Comparison of ENCODE assay signal across 9 cellular contexts in genomic region chr15:55197719-55198118, GRCh38. TPM values are rescaled to one million over a fixed set of nuclear protein-coding genes. Genes with fewer than 3 reads are reported as not detected.
A peak's percentile ranks its signal among the peaks of the same experiment; 100 is the strongest.
DNase-seq lines count a peak whose midpoint lies in the region; ATAC-seq and TF ChIP-seq lines count a peak whose summit lies in the region.
"Had no signal": no experiment of that assay in that cellular context is flagged by ENCODE, and none has a peak within 500 bp of the region (broad histone marks: within the 10 kb centered on the region; RNA-seq: fewer than 3 reads in every experiment).

No MANE protein-coding gene starts in this region.

- H3K27ac ChIP-seq in C4-2B (peak overlapping the region; percentile 92; the same call in 1 of the 2 replicates), OCI-LY7 (ENCODE audit: low read depth, low read length, poor library complexity, severe bottlenecking) (peak overlapping the region; percentile 96), esophagus squamous epithelium (peak overlapping the region; percentile 83 to 96 (median 94)), trophoblast cell (ENCODE audit: low read depth, low read length) (no peak overlapping the region)

- no peak overlapping the region for H2BK12ac ChIP-seq in trophoblast cell (ENCODE audit: low read length)

- no TSS peak for BruUV-seq in OCI-LY7 (replicated peaks; lab: Mats Ljungman, UMichigan)

- H2BK120ac ChIP-seq in trophoblast cell (ENCODE audit: insufficient read depth, low read length, poor library complexity) = no peak overlapping the region

- no peak overlapping the region for H4K8ac ChIP-seq in trophoblast cell (ENCODE audit: low read depth, low read length)

- H3K4me2 ChIP-seq in OCI-LY7 (ENCODE audit: low read length) = peak overlapping the region; percentile 91
- H3K4me2 ChIP-seq in trophoblast cell (ENCODE audit: low read length) = peak overlapping the region; percentile 97

- no peak overlapping the region for H3K9ac ChIP-seq in trophoblast cell (ENCODE audit: low read length)

- H2AFZ ChIP-seq in OCI-LY7 (ENCODE audit: low read length) (peak overlapping the region; percentile 98), trophoblast cell (ENCODE audit: insufficient read depth, low read length, poor library complexity) (no peak overlapping the region)

- H2AK5ac ChIP-seq in trophoblast cell (ENCODE audit: low read length) = no peak overlapping the region

- peaks cover 31% of the 10 kb centered on the region for H4K20me1 ChIP-seq in OCI-LY7 (ENCODE audit: insufficient read depth, low read length)

- H2BK5ac ChIP-seq in trophoblast cell (ENCODE audit: low read depth, low read length, poor library complexity) = no peak overlapping the region

- peaks cover 21% of the 10 kb centered on the region for H3K36me3 Mint-ChIP-seq in activated T-helper 17 cell treated with anti-CD3 and anti-CD28 coated beads, Interleukin-2, amount 50 U/mL, for 72 hours (ENCODE audit: low read depth)

- H3K4me1 Mint-ChIP-seq in activated T-helper 17 cell treated with anti-CD3 and anti-CD28 coated beads, Interleukin-2, amount 50 U/mL, for 72 hours = peaks cover 17% of the 10 kb centered on the region

- no peak for TF ChIP-seq POLR2A in esophagus squamous epithelium (IDR thresholded peaks at IDR 0.05)

- no peak overlapping the region for H3K23ac ChIP-seq in trophoblast cell (ENCODE audit: low read length)

- H3K9me2 ChIP-seq in OCI-LY7 (ENCODE audit: insufficient read depth, low read length) = no peaks in the 10 kb centered on the region

- H3K4me3 ChIP-seq in OCI-LY7 (ENCODE audit: low read depth, low read length, poor library complexity, severe bottlenecking) = peak overlapping the region; percentile 98
- H3K4me3 ChIP-seq in esophagus squamous epithelium = peak overlapping the region; percentile 65 to 99 (median 86)
- H3K4me3 ChIP-seq in trophoblast cell (ENCODE audit: low read depth, low read length) = no peak overlapping the region

- no peak overlapping the region for H4K12ac ChIP-seq in trophoblast cell (ENCODE audit: low read depth, low read length)

- no peaks in the 10 kb centered on the region for H3K27me3 Mint-ChIP-seq in activated T-helper 17 cell treated with anti-CD3 and anti-CD28 coated beads, Interleukin-2, amount 50 U/mL, for 72 hours
- H3K27me3 Mint-ChIP-seq: activated naive CD8-positive, alpha-beta T cell treated with anti-CD3 and anti-CD28 coated beads for 36 hours had no signal

- H3K4me3 Mint-ChIP-seq in activated T-helper 17 cell treated with anti-CD3 and anti-CD28 coated beads, Interleukin-2, amount 50 U/mL, for 72 hours = no peak overlapping the region

- H3K9me3 ChIP-seq in OCI-LY7 (ENCODE audit: low read length) = peaks cover 21% of the 10 kb centered on the region; the same call in 1 of the 2 replicates
- no peaks in the 10 kb centered on the region for H3K9me3 ChIP-seq in esophagus squamous epithelium
- H3K9me3 ChIP-seq in trophoblast cell (ENCODE audit: insufficient read depth, low read depth, low read length) = no peaks in the 10 kb centered on the region

- H3K4me1 ChIP-seq in OCI-LY7 (ENCODE audit: insufficient read depth, low read length, poor library complexity, severe bottlenecking) (peaks cover 33% of the 10 kb centered on the region), esophagus squamous epithelium (peaks cover 0 to 36% (median 27%) of the 10 kb centered on the region in 3 donors), trophoblast cell (ENCODE audit: control insufficient read depth in 1 of 2, insufficient read depth in 2 of 2, low read length in 2 of 2) (no peaks in the 10 kb centered on the region)

- CTCF ChIA-PET in OCI-LY7 (lab: Charles Lee; ENCODE audit: unreplicated experiment) = no interaction called here

- intact Hi-C loops in OCI-LY7 (cut with micrococcal nuclease; ENCODE audit: unreplicated experiment) = loop anchor here (5.0 kb wide), 2 partner anchors 90 to 210 kb away; partner anchors contain the start of genes CCPG1, PIERCE2 and RAB27A
- intact Hi-C loops in esophagus squamous epithelium (cut with DNase I) = no loop called here

- ATAC-seq in activated T-helper 17 cell treated with anti-CD3 and anti-CD28 coated beads, Interleukin-2, amount 50 U/mL, for 72 hours (replicated peaks) = no peak

- POLR2A ChIA-PET in OCI-LY7 (lab: Charles Lee) = interaction anchor here (0.6 to 1.4 kb wide), 6 partner anchors 11 to 1047 kb away, joined by 3 to 5 read pairs (median 3); no protein-coding TSS in a partner anchor

- TF ChIP-seq CTCF in C4-2B (conservative IDR thresholded peaks at IDR 0.05) = no peak
- no peak for TF ChIP-seq CTCF in OCI-LY7 (conservative IDR thresholded peaks at IDR 0.05; ENCODE audit: low read length)
- no peak for TF ChIP-seq CTCF in esophagus squamous epithelium (IDR thresholded peaks at IDR 0.05)

- no peak overlapping the region for H3K18ac ChIP-seq in trophoblast cell (ENCODE audit: low read length)

- H3K27me3 ChIP-seq in esophagus squamous epithelium (no peaks in the 10 kb centered on the region), trophoblast cell (ENCODE audit: insufficient read depth, low read length) (no peaks in the 10 kb centered on the region)

- no peak overlapping the region for H4K91ac ChIP-seq in trophoblast cell (ENCODE audit: low read depth, low read length)

- H3K36me3 ChIP-seq in OCI-LY7 (ENCODE audit: insufficient read depth, low read length) (peaks cover 35% of the 10 kb centered on the region), esophagus squamous epithelium (peaks cover 0 to 5% (median 0%) of the 10 kb centered on the region in 3 donors), trophoblast cell (ENCODE audit: control insufficient read depth in 1 of 2, insufficient read depth in 2 of 2, low read length in 2 of 2) (peaks cover 0 to 2% of the 10 kb centered on the region in 2 experiments)

- H3K79me2 ChIP-seq in OCI-LY7 (ENCODE audit: insufficient read depth, low read depth, low read length) (peaks cover 40% of the 10 kb centered on the region), trophoblast cell (ENCODE audit: control insufficient read depth, insufficient read depth, low read length, poor library complexity) (peaks cover 9% of the 10 kb centered on the region)

- H3K9me3 Mint-ChIP-seq in activated T-helper 17 cell treated with anti-CD3 and anti-CD28 coated beads, Interleukin-2, amount 50 U/mL, for 72 hours = no peaks in the 10 kb centered on the region

- H3K27ac Mint-ChIP-seq in activated T-helper 17 cell treated with anti-CD3 and anti-CD28 coated beads, Interleukin-2, amount 50 U/mL, for 72 hours = no peak overlapping the region

- WGBS in esophagus squamous epithelium, 2 donors = 53 to 54% methylated on average over 4 of the region's 4 CpGs
- WGBS in trophoblast cell (ENCODE audit: extremely low coverage, insufficient coverage, insufficient read length) = no CpG with 5 or more reads among the region's 4 CpGs

- DNase-seq in OCI-LY7 (ENCODE audit: low spot score) (no peak), esophagus squamous epithelium (lab: John Stamatoyannopoulos, UW) (no peak), trophoblast cell (no peak), SHP77 treated with DMSO at 0.1 percent for 48 hours (lab: John Stamatoyannopoulos, UW) (no peak), T-helper 2 cell (no peak), AG08396 (ENCODE audit: low spot score) (no peak)
- DNase-seq: activated naive CD8-positive, alpha-beta T cell treated with anti-CD3 and anti-CD28 coated beads for 36 hours had no signal

- peaks cover 5% of the 10 kb centered on the region for H3K79me1 ChIP-seq in trophoblast cell (ENCODE audit: low read length)

- H3K14ac ChIP-seq in trophoblast cell (ENCODE audit: low read length) = no peak overlapping the region

- no peak overlapping the region for H3K4ac ChIP-seq in trophoblast cell (ENCODE audit: low read depth, low read length)

RNA-seq across cellular contexts. Expression of gene RSL24D1, which starts 1.0 kb away (rescaled TPM):
- total RNA-seq in OCI-LY7 (2014; rRNA removed; shearing (Covaris generic)) = 117 and 118 TPM in 2 replicates
- 145 and 163 TPM in 2 replicates for total RNA-seq in OCI-LY7 (2022)
- total RNA-seq in esophagus squamous epithelium = 10 to 100 TPM; 23.1 to 78.0 (median 55.7) TPM
- polyA plus RNA-seq in trophoblast cell (2013) = 70.1 and 71.4 TPM in 2 replicates
- 100 to 1,000 TPM; 107 to 111 TPM for total RNA-seq in activated T-helper 17 cell treated with anti-CD3 and anti-CD28 coated beads, Interleukin-2, amount 50 U/mL, for 72 hours
